32 cellular contexts compared by ENCODE assay signal in the genomic region with DNA sequence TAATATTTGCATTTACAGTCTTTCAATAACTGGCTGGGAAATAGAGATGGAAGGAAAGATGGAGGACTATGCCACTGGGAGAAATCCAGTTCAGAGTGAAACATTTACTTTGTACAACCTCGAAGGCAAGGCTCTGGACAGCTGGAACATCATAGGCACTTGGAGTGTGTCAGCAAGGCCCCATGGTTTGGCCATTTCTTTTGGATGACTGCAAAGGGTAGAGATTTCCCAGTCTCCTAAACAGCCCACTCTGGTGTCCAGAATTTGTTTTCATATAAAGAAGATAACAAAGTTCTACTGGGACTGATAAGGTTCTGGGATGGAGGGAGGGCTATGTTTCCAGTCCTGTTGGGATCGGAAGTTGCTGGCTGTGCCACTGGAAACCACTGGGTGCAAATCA. TPM values are rescaled to one million over a fixed set of nuclear protein-coding genes. Genes with fewer than 3 reads are reported as not detected.
"Had no signal": no experiment of that assay in that cellular context is flagged by ENCODE, and none has a peak within 500 bp of the region (broad histone marks: within the 10 kb centered on the region; RNA-seq: fewer than 3 reads in every experiment).

No MANE protein-coding gene starts in this region.

- DNase-seq: activated CD4-positive, alpha-beta memory T cell treated with anti-CD3 and anti-CD28 coated beads for 36 hours; activated CD4-positive, alpha-beta T cell treated with anti-CD3 and anti-CD28 coated beads for 36 hours; activated CD4-positive, alpha-beta T cell treated with anti-CD3 and anti-CD28 coated beads, Interleukin-2, amount 10 ng/mL, durations not matched to agents 24 days and 14 days; activated CD4-positive, CD25-positive, alpha-beta regulatory T cell; activated CD4-positive, CD25-positive, alpha-beta regulatory T cell treated with anti-CD3 and anti-CD28 coated beads, Interleukin-2, amount 50 U/mL, for 72 hours; activated CD8-positive, alpha-beta memory T cell treated with anti-CD3 and anti-CD28 coated beads, Interleukin-2, amount 10 ng/mL, durations not matched to agents 7 days and 5 days; activated CD8-positive, alpha-beta memory T cell treated with anti-CD3 and anti-CD28 coated beads, Interleukin-2, amount 50 U/mL, for 4 hours; activated CD8-positive, alpha-beta T cell treated with anti-CD3 and anti-CD28 coated beads, Interleukin-2, amount 10 ng/mL, durations not matched to agents 7 days and 5 days; activated effector memory CD4-positive, alpha-beta T cell treated with anti-CD3 and anti-CD28 coated beads, Interleukin-2, amount 50 U/mL, for 16 hours; activated naive CD4-positive, alpha-beta T cell treated with anti-CD3 and anti-CD28 coated beads for 36 hours; activated naive CD8-positive, alpha-beta T cell treated with anti-CD3 and anti-CD28 coated beads for 36 hours; activated naive CD8-positive, alpha-beta T cell treated with anti-CD3 and anti-CD28 coated beads, Interleukin-2, amount 50 U/mL, for 24 hours; activated T-cell treated with anti-CD3 and anti-CD28 coated beads, Interleukin-2, amount 50 U/mL, for 1 hour; activated T-cell treated with anti-CD3 and anti-CD28 coated beads, Interleukin-2, amount 50 U/mL, for 48 hours; adrenal gland; dorsolateral prefrontal cortex; effector memory CD4-positive, alpha-beta T cell; endodermal cell; foreskin fibroblast; head of caudate nucleus; T-helper 1 cell; T-helper 17 cell; T1000 had no signal

- H3K36me3 ChIP-seq: adrenal gland, breast epithelium, cardiac muscle cell had no signal

- H3K27ac ChIP-seq: adrenal gland, ascending aorta, breast epithelium, cardiac muscle cell, coronary artery, dorsolateral prefrontal cortex had no signal

- H3K27me3 ChIP-seq: adrenal gland, ascending aorta, breast epithelium, dorsolateral prefrontal cortex had no signal

- H3K9me3 ChIP-seq: adrenal gland, ascending aorta, breast epithelium had no signal

- H3K4me1 ChIP-seq: adrenal gland, ascending aorta, breast epithelium had no signal

- H3K4me3 ChIP-seq: adrenal gland, ascending aorta, breast epithelium, cardiac muscle cell, coronary artery, dorsolateral prefrontal cortex had no signal

- ATAC-seq: activated CD4-positive, alpha-beta T cell treated with anti-CD3 and anti-CD28 coated beads for 36 hours; activated CD8-positive, alpha-beta memory T cell treated with anti-CD3 and anti-CD28 coated beads, Interleukin-2, amount 10 ng/mL, durations not matched to agents 7 days and 5 days; activated CD8-positive, alpha-beta T cell treated with anti-CD3 and anti-CD28 coated beads, Interleukin-2, amount 10 ng/mL, durations not matched to agents 7 days and 5 days; activated naive CD8-positive, alpha-beta T cell treated with anti-CD3 and anti-CD28 coated beads, Interleukin-2, amount 50 U/mL, for 24 hours; esophagus mucosa; T-helper 17 cell had no signal

RNA-seq across cellular contexts. Expression of gene KCND3, which starts 16.3 kb away (rescaled TPM):
- total RNA-seq: activated CD4-positive, alpha-beta memory T cell treated with anti-CD3 and anti-CD28 coated beads for 36 hours; activated CD4-positive, alpha-beta T cell treated with anti-CD3 and anti-CD28 coated beads for 36 hours; activated CD4-positive, alpha-beta T cell treated with anti-CD3 and anti-CD28 coated beads, Interleukin-2, amount 10 ng/mL, durations not matched to agents 24 days and 14 days; activated CD8-positive, alpha-beta memory T cell treated with anti-CD3 and anti-CD28 coated beads for 36 hours; activated CD8-positive, alpha-beta memory T cell treated with anti-CD3 and anti-CD28 coated beads, Interleukin-2, amount 10 ng/mL, durations not matched to agents 7 days and 5 days; activated CD8-positive, alpha-beta T cell treated with anti-CD3 and anti-CD28 coated beads, Interleukin-2, amount 10 ng/mL, durations not matched to agents 7 days and 5 days; activated naive CD4-positive, alpha-beta T cell treated with anti-CD3 and anti-CD28 coated beads for 36 hours; activated naive CD8-positive, alpha-beta T cell treated with anti-CD3 and anti-CD28 coated beads for 36 hours; activated T-helper 1 cell treated with anti-CD3 and anti-CD28 coated beads, Interleukin-12 subunit alpha, Interleukin-12 subunit beta, Interleukin-2, Interleukin-4 antibody, amounts not matched to agents 30 ng/mL and 10 ng/mL and 1 ng/mL, durations not matched to agents 14 hours and 24 hours and 36 hours; activated T-helper 2 cell treated with anti-CD3 and anti-CD28 coated beads, Interferon-gamma antibody, Interleukin-2, Interleukin-4, amounts not matched to agents 10 μg/mL and 5 μg/mL and 100 μg/mL, durations not matched to agents 14 hours and 24 hours and 36 hours; epithelial cell of proximal tubule had no signal
